1 cellular context compared by ENCODE assay signal in the genomic region with DNA sequence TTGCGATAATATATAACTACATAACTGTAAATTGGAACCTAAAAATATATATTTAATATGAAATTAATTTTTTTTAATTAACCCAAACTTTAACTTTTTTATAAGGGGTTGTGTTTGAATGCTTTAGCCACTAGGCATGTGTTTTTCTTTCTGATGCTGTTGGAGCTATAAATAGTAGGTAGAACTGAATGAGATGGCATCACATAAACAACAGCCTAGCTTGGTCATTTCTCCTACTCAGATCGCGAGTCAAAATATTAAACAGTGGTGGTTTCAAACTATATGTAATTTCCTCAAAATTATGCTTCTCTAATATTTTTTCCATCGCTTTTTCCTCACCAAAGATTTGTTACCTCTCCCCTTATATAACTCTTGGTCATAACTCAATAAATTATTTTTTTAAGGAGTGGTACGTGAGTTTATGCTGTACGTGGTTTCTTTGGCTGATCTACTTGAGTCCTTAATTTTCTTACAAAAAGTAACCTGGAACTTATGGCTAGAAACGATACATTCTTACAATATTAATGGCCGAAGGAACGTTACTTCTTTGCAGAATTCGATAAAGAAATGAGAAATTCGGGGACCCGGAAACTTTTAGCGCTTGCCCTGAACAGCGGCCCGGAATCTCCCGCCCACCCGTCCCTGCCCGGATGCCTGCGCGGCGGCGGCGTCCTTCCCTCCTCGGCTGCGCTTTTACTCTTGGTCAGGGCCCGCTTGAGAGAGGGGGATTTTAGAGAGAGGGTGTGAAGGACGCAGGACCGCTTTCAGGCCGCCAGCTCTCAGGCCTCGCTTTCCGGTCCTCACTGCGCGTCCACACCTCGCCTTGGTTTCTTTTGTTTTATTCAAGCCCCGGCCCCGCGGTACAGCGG.
TF ChIP-seq lines count a peak whose summit lies in the region.

No MANE protein-coding gene starts in this region.

TF ChIP-seq in GM23338, 12 proteins besides CTCF, POLR2A, EP300 and RAD21 (continued from another document):
- TF ChIP-seq, protein P1, sequence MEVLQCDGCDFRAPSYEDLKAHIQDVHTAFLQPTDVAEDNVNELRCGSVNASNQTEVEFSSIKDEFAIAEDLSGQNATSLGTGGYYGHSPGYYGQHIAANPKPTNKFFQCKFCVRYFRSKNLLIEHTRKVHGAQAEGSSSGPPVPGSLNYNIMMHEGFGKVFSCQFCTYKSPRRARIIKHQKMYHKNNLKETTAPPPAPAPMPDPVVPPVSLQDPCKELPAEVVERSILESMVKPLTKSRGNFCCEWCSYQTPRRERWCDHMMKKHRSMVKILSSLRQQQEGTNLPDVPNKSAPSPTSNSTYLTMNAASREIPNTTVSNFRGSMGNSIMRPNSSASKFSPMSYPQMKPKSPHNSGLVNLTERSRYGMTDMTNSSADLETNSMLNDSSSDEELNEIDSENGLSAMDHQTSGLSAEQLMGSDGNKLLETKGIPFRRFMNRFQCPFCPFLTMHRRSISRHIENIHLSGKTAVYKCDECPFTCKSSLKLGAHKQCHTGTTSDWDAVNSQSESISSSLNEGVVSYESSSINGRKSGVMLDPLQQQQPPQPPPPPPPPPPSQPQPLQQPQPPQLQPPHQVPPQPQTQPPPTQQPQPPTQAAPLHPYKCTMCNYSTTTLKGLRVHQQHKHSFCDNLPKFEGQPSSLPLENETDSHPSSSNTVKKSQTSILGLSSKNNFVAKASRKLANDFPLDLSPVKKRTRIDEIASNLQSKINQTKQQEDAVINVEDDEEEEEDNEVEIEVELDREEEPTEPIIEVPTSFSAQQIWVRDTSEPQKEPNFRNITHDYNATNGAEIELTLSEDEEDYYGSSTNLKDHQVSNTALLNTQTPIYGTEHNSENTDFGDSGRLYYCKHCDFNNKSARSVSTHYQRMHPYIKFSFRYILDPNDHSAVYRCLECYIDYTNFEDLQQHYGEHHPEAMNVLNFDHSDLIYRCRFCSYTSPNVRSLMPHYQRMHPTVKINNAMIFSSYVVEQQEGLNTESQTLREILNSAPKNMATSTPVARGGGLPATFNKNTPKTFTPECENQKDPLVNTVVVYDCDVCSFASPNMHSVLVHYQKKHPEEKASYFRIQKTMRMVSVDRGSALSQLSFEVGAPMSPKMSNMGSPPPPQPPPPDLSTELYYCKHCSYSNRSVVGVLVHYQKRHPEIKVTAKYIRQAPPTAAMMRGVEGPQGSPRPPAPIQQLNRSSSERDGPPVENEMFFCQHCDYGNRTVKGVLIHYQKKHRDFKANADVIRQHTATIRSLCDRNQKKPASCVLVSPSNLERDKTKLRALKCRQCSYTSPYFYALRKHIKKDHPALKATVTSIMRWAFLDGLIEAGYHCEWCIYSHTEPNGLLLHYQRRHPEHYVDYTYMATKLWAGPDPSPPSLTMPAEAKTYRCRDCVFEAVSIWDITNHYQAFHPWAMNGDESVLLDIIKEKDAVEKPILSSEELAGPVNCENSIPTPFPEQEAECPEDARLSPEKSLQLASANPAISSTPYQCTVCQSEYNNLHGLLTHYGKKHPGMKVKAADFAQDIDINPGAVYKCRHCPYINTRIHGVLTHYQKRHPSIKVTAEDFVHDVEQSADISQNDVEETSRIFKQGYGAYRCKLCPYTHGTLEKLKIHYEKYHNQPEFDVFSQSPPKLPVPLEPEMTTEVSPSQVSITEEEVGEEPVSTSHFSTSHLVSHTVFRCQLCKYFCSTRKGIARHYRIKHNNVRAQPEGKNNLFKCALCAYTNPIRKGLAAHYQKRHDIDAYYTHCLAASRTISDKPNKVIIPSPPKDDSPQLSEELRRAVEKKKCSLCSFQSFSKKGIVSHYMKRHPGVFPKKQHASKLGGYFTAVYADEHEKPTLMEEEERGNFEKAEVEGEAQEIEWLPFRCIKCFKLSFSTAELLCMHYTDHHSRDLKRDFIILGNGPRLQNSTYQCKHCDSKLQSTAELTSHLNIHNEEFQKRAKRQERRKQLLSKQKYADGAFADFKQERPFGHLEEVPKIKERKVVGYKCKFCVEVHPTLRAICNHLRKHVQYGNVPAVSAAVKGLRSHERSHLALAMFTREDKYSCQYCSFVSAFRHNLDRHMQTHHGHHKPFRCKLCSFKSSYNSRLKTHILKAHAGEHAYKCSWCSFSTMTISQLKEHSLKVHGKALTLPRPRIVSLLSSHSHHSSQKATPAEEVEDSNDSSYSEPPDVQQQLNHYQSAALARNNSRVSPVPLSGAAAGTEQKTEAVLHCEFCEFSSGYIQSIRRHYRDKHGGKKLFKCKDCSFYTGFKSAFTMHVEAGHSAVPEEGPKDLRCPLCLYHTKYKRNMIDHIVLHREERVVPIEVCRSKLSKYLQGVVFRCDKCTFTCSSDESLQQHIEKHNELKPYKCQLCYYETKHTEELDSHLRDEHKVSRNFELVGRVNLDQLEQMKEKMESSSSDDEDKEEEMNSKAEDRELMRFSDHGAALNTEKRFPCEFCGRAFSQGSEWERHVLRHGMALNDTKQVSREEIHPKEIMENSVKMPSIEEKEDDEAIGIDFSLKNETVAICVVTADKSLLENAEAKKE (CRISPR knock-in tag; IDR thresholded peaks at IDR 0.05), result no peak
- no peak for TF ChIP-seq NANOG (IDR thresholded peaks at IDR 0.05; ENCODE audit: borderline replicate concordance)
